ENCODE assay signal across 12 cellular contexts in genomic region chr22:29314074-29314473, GRCh38. TPM values are rescaled to one million over a fixed set of nuclear protein-coding genes. Genes with fewer than 3 reads are reported as not detected.
DNase-seq lines count a peak whose midpoint lies in the region; ATAC-seq and TF ChIP-seq lines count a peak whose summit lies in the region.
"Had no signal": no experiment of that assay in that cellular context is flagged by ENCODE, and none has a peak within 500 bp of the region (broad histone marks: within the 10 kb centered on the region; RNA-seq: fewer than 3 reads in every experiment).

No MANE protein-coding gene starts in this region.

- no peak overlapping the region for H3K23ac ChIP-seq in trophoblast cell (ENCODE audit: low read length)

- no peak overlapping the region for H4K12ac ChIP-seq in trophoblast cell (ENCODE audit: low read depth, low read length)

- H3K36me3 ChIP-seq in left ventricle myocardium inferior (no peaks in the 10 kb centered on the region), NT2/D1 (ENCODE audit: insufficient read depth, insufficient read length, low read length) (peaks cover 20% of the 10 kb centered on the region), iPS-15b (ENCODE audit: control insufficient read depth, insufficient read depth, low read length) (no peaks in the 10 kb centered on the region), trophoblast cell (ENCODE audit: control insufficient read depth in 1 of 2, insufficient read depth in 2 of 2, low read length in 2 of 2) (peaks cover 7 to 9% of the 10 kb centered on the region in 2 experiments)
- H3K36me3 ChIP-seq: upper lobe of right lung had no signal

- peaks cover 2% of the 10 kb centered on the region for H3K79me1 ChIP-seq in trophoblast cell (ENCODE audit: low read length)

- peaks cover 70% of the 10 kb centered on the region for H3K4me1 ChIP-seq in left ventricle myocardium inferior
- H3K4me1 ChIP-seq in NT2/D1 (ENCODE audit: insufficient read depth, insufficient read length) = peaks cover 16% of the 10 kb centered on the region
- peaks cover 11% of the 10 kb centered on the region for H3K4me1 ChIP-seq in iPS-15b (ENCODE audit: control insufficient read depth, insufficient read depth, low read length)
- H3K4me1 ChIP-seq in trophoblast cell (ENCODE audit: control insufficient read depth in 1 of 2, insufficient read depth in 2 of 2, low read length in 2 of 2) = peaks cover 14 to 21% of the 10 kb centered on the region in 2 experiments

- peak overlapping the region; percentile 74 for H3K9ac ChIP-seq in NT2/D1 (ENCODE audit: insufficient read length, low read depth)
- H3K9ac ChIP-seq in iPS-15b (ENCODE audit: low read depth, low read length) = no peak overlapping the region
- no peak overlapping the region for H3K9ac ChIP-seq in trophoblast cell (ENCODE audit: low read length)

- H3K27ac ChIP-seq in left ventricle myocardium inferior (replicated peaks) = no peak overlapping the region
- H3K27ac ChIP-seq in temporal lobe (ENCODE audit: low read depth, low read length) = peak overlapping the region; percentile 56
- no peak overlapping the region for H3K27ac ChIP-seq in trophoblast cell (ENCODE audit: low read depth, low read length)
- H3K27ac ChIP-seq: upper lobe of right lung, VCaP had no signal

- no peak overlapping the region for H4K91ac ChIP-seq in trophoblast cell (ENCODE audit: low read depth, low read length)

- H2BK12ac ChIP-seq in trophoblast cell (ENCODE audit: low read length) = no peak overlapping the region

- no peak overlapping the region for H3K4ac ChIP-seq in trophoblast cell (ENCODE audit: low read depth, low read length)

- H3K9me3 ChIP-seq in left ventricle myocardium inferior (replicated peaks) = no peaks in the 10 kb centered on the region
- H3K9me3 ChIP-seq in NT2/D1 (ENCODE audit: insufficient read depth, low read length) = no peaks in the 10 kb centered on the region; the same call in 1 of the 2 replicates
- H3K9me3 ChIP-seq in iPS-15b (ENCODE audit: control insufficient read depth, insufficient read depth, low read length) = no peaks in the 10 kb centered on the region
- H3K9me3 ChIP-seq in trophoblast cell (ENCODE audit: insufficient read depth, low read depth, low read length) = peaks cover 3% of the 10 kb centered on the region
- H3K9me3 ChIP-seq: upper lobe of right lung had no signal

- H4K8ac ChIP-seq in trophoblast cell (ENCODE audit: low read depth, low read length) = no peak overlapping the region

- no peak overlapping the region for H2AFZ ChIP-seq in trophoblast cell (ENCODE audit: insufficient read depth, low read length, poor library complexity)

- H2BK120ac ChIP-seq in trophoblast cell (ENCODE audit: insufficient read depth, low read length, poor library complexity) = no peak overlapping the region

- intact Hi-C loops in left ventricle myocardium inferior (cut with micrococcal nuclease) = no loop called here
- intact Hi-C loops in Right ventricle myocardium inferior (cut with DNase I) = no loop called here

- H2AK5ac ChIP-seq in trophoblast cell (ENCODE audit: low read length) = no peak overlapping the region

- no peak for TF ChIP-seq CTCF in left ventricle myocardium inferior (IDR thresholded peaks at IDR 0.05; ENCODE audit: borderline replicate concordance)

- no peak overlapping the region for H3K4me2 ChIP-seq in trophoblast cell (ENCODE audit: low read length)

- no peak for ATAC-seq in Right ventricle myocardium inferior
- ATAC-seq in HG02885 (IDR thresholded peaks at IDR 0.05; ENCODE audit: poor library complexity, unreplicated experiment) = no peak
- ATAC-seq: HCT116, upper lobe of right lung had no signal

- DNase-seq in left ventricle myocardium inferior (no peak), Right ventricle myocardium inferior (ENCODE audit: missing footprints) (no peak), NT2/D1 (ENCODE audit: low read depth, low spot score) (no peak), trophoblast cell (no peak), NCI-H2171 (lab: John Stamatoyannopoulos, UW) (no peak)

- no peak overlapping the region for H3K14ac ChIP-seq in trophoblast cell (ENCODE audit: low read length)

- WGBS in trophoblast cell (ENCODE audit: extremely low coverage, insufficient coverage, insufficient read length) = no CpG with 5 or more reads among the region's 15 CpGs

- no peak overlapping the region for H2BK5ac ChIP-seq in trophoblast cell (ENCODE audit: low read depth, low read length, poor library complexity)

- H3K27me3 ChIP-seq in left ventricle myocardium inferior (ENCODE audit: low read depth) (peaks cover 34% of the 10 kb centered on the region), NT2/D1 (ENCODE audit: insufficient read depth, insufficient read length) (peaks cover 34% of the 10 kb centered on the region), iPS-15b (ENCODE audit: control insufficient read depth, insufficient read depth, low read length) (peaks cover 45% of the 10 kb centered on the region), trophoblast cell (ENCODE audit: insufficient read depth, low read length) (peaks cover 31% of the 10 kb centered on the region)

- H3K4me3 ChIP-seq in left ventricle myocardium inferior = peak overlapping the region; percentile 67
- peak overlapping the region; percentile 45 for H3K4me3 ChIP-seq in NT2/D1 (ENCODE audit: insufficient read length, low read depth)
- peak overlapping the region; percentile 48 for H3K4me3 ChIP-seq in iPS-15b (ENCODE audit: low read depth, low read length)
- H3K4me3 ChIP-seq in trophoblast cell (ENCODE audit: low read depth, low read length) = no peak overlapping the region

- no peaks in the 10 kb centered on the region for H3K79me2 ChIP-seq in trophoblast cell (ENCODE audit: control insufficient read depth, insufficient read depth, low read length, poor library complexity)

- H3K18ac ChIP-seq in trophoblast cell (ENCODE audit: low read length) = no peak overlapping the region

RNA-seq across cellular contexts. Expression of gene RASL10A, which starts 1.4 kb away (rescaled TPM):
- total RNA-seq in left ventricle myocardium inferior (1.4 TPM), Right ventricle myocardium inferior (1.1 TPM), temporal lobe (4.9 TPM)
- polyA plus RNA-seq in trophoblast cell (2013) = 1.1 and 1.2 TPM in 2 replicates
- total RNA-seq: fibroblast of lung had no signal
- polyA plus RNA-seq: fibroblast of lung had no signal

RNA-seq across cellular contexts. Expression of gene GAS2L1, which starts 7.6 kb away (rescaled TPM):
- 22.4 TPM for total RNA-seq in left ventricle myocardium inferior
- total RNA-seq in Right ventricle myocardium inferior = 24.3 TPM
- total RNA-seq in temporal lobe = 3.7 TPM
- 14.6 and 14.7 TPM in 2 replicates for polyA plus RNA-seq in trophoblast cell (2013)

RNA-seq across cellular contexts. Expression of gene EWSR1, which starts 46.0 kb away (rescaled TPM):
- 122 TPM for total RNA-seq in left ventricle myocardium inferior
- 112 TPM for total RNA-seq in Right ventricle myocardium inferior
- 122 TPM for total RNA-seq in temporal lobe
- polyA plus RNA-seq in trophoblast cell (2013) = 256 and 260 TPM in 2 replicates

RNA-seq across cellular contexts. Expression of gene RHBDD3, which starts 46.3 kb away (rescaled TPM):
- total RNA-seq in left ventricle myocardium inferior = 15.0 TPM
- total RNA-seq in Right ventricle myocardium inferior = 11.6 TPM
- total RNA-seq in temporal lobe = 16.2 TPM
- polyA plus RNA-seq in trophoblast cell (2013) = 25.9 and 28.0 TPM in 2 replicates
